Comparison of ENCODE assay signal across 10 cellular contexts in the genomic region with DNA sequence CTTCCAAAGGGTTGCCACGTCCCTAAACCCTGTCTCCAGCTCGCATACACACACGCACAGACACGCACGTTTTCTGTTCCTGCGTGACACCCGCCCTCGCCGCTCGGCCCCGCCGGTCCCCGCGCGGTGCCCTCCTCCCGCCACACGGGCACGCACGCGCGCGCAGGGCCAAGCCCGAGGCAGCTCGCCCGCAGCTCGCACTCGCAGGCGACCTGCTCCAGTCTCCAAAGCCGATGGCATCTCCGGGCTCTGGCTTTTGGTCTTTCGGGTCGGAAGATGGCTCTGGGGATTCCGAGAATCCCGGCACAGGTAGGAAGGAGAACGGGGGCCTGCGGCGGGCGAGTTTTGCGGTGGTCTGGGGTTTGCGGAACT.
DNase-seq lines count a peak whose midpoint lies in the region; ATAC-seq and TF ChIP-seq lines count a peak whose summit lies in the region.
"Had no signal": no experiment of that assay in that cellular context is flagged by ENCODE, and none has a peak within 500 bp of the region (broad histone marks: within the 10 kb centered on the region; RNA-seq: fewer than 3 reads in every experiment).

A gene (plus strand): TSS at position 198 of the 372 bp plus-strand sequence. CDS start 36 bp downstream, at position 234.

- H3K36me3 ChIP-seq in endocrine pancreas (ENCODE audit: control insufficient read depth, insufficient read depth, low read length), result peaks cover 3% of the 10 kb centered on the region
- H3K36me3 ChIP-seq in parathyroid adenoma (ENCODE audit: control insufficient read depth, insufficient read depth, low read length), result no peaks in the 10 kb centered on the region
- H3K36me3 ChIP-seq: SJCRH30 had no signal

- peaks cover 18% of the 10 kb centered on the region for H3K4me1 ChIP-seq in endocrine pancreas (ENCODE audit: control insufficient read depth, insufficient read depth, low read length)
- no peaks in the 10 kb centered on the region for H3K4me1 ChIP-seq in parathyroid adenoma
- H3K4me1 ChIP-seq: SJCRH30 had no signal

- H3K9ac ChIP-seq in endocrine pancreas (ENCODE audit: control insufficient read depth, insufficient read depth, low read length) (peak within 1 kb of the TSS; percentile 90), parathyroid adenoma (no peak within 1 kb of the TSS)

- DNase-seq in ELF-1 (ENCODE audit: low read depth, low spot score) (peak; percentile 40), NCI-H748 (lab: John Stamatoyannopoulos, UW; ENCODE audit: unreplicated experiment) (peak; percentile 58), T1000 (lab: John Stamatoyannopoulos, UW) (no peak)
- DNase-seq: mucosa of descending colon, NCI-H1694 treated with DMSO at 0.1 percent for 48 hours, SJCRH30 had no signal

- no peak for ATAC-seq in GM19452 (IDR thresholded peaks at IDR 0.05; ENCODE audit: unreplicated experiment)
- no peak for ATAC-seq in GM21526 (IDR thresholded peaks at IDR 0.05; ENCODE audit: low FRiP score, unreplicated experiment)

- H3K9me3 ChIP-seq in endocrine pancreas (ENCODE audit: control insufficient read depth, low read length), result no peaks in the 10 kb centered on the region
- H3K9me3 ChIP-seq in parathyroid adenoma (ENCODE audit: control insufficient read depth, low read length), result no peaks in the 10 kb centered on the region
- H3K9me3 ChIP-seq: mucosa of descending colon, SJCRH30 had no signal

- H3K27me3 ChIP-seq in endocrine pancreas (ENCODE audit: control insufficient read depth, insufficient read depth, low read length) (no peaks in the 10 kb centered on the region), parathyroid adenoma (ENCODE audit: control insufficient read depth, insufficient read depth, low read length) (peaks cover 18% of the 10 kb centered on the region)

- no peak within 1 kb of the TSS for H3K27ac ChIP-seq in parathyroid adenoma
- H3K27ac ChIP-seq: SJCRH30 had no signal

- H3K79me2 ChIP-seq in parathyroid adenoma, result no peaks in the 10 kb centered on the region

- H3K4me3 ChIP-seq in endocrine pancreas (ENCODE audit: control insufficient read depth, insufficient read depth, low read length), result peak within 1 kb of the TSS; percentile 60
- no peak within 1 kb of the TSS for H3K4me3 ChIP-seq in parathyroid adenoma (ENCODE audit: low read depth, low read length)
- H3K4me3 ChIP-seq: mucosa of descending colon, SJCRH30 had no signal

- H3K4me2 ChIP-seq in parathyroid adenoma (ENCODE audit: low read length), result peak within 1 kb of the TSS; percentile 55

- no peak for TF ChIP-seq CTCF in parathyroid adenoma (IDR thresholded peaks at IDR 0.05)

- peak within 1 kb of the TSS; percentile 46 for H2AFZ ChIP-seq in parathyroid adenoma
